In genomic region chr2:71102981-71103681, GRCh38 we compare ENCODE assay signal across 2 cellular contexts.
TF ChIP-seq lines count a peak whose summit lies in the region.

No MANE protein-coding gene starts in this region.

TF ChIP-seq in K562, 482 proteins besides CTCF, POLR2A, EP300 and RAD21:
- TF ChIP-seq PHB2 (IDR thresholded peaks at IDR 0.05; ENCODE audit: low read depth) (no peak), RAD51 (IDR thresholded peaks at IDR 0.05; ENCODE audit: borderline replicate concordance, low read depth) (peak; percentile 39; the same call in 1 of the 2 replicates), TSHZ1 (CRISPR knock-in tag; IDR thresholded peaks at IDR 0.05) (no peak), ZNF764 (CRISPR knock-in tag; IDR thresholded peaks at IDR 0.05; ENCODE audit: low read depth) (no peak), MEIS2 (IDR thresholded peaks at IDR 0.05; ENCODE audit: partially characterized antibody) (no peak), ZNF316 (IDR thresholded peaks at IDR 0.05) (no peak), TFE3 (CRISPR knock-in tag; IDR thresholded peaks at IDR 0.05) (peak; percentile 18; the same call in 1 of the 2 replicates)

TF ChIP-seq in SK-N-SH treated with all-trans-retinoic acid at 6 μM for 48 hours, 23 proteins besides CTCF, POLR2A, EP300 and RAD21:
- no peak for TF ChIP-seq SNAI2 (CRISPR knock-in tag; IDR thresholded peaks at IDR 0.05)
- TF ChIP-seq ISL1 (CRISPR knock-in tag; IDR thresholded peaks at IDR 0.05) = no peak
- no peak for TF ChIP-seq ZFP30 (CRISPR knock-in tag; IDR thresholded peaks at IDR 0.05)
- no peak for TF ChIP-seq PPARA (CRISPR knock-in tag; IDR thresholded peaks at IDR 0.05; ENCODE audit: borderline replicate concordance)
- no peak for TF ChIP-seq TSHZ2 (CRISPR knock-in tag; IDR thresholded peaks at IDR 0.05)
- TF ChIP-seq CREB5 (CRISPR knock-in tag; IDR thresholded peaks at IDR 0.05; ENCODE audit: low read depth) = no peak
- TF ChIP-seq CSDC2 (CRISPR knock-in tag; IDR thresholded peaks at IDR 0.05) = no peak
- no peak for TF ChIP-seq CSRNP3 (CRISPR knock-in tag; IDR thresholded peaks at IDR 0.05)
- TF ChIP-seq ZNF70 (CRISPR knock-in tag; IDR thresholded peaks at IDR 0.05) = no peak
- no peak for TF ChIP-seq ZNF8 (CRISPR knock-in tag; IDR thresholded peaks at IDR 0.05)
- no peak for TF ChIP-seq GLIS3 (CRISPR knock-in tag; IDR thresholded peaks at IDR 0.05)
- no peak for TF ChIP-seq TOX (CRISPR knock-in tag; IDR thresholded peaks at IDR 0.05; ENCODE audit: borderline replicate concordance)
- TF ChIP-seq TCF4 (CRISPR knock-in tag; IDR thresholded peaks at IDR 0.05; ENCODE audit: borderline replicate concordance) = no peak
- TF ChIP-seq BACH2 (CRISPR knock-in tag; IDR thresholded peaks at IDR 0.05; ENCODE audit: borderline replicate concordance) = no peak
- no peak for TF ChIP-seq ESRRG (CRISPR knock-in tag; IDR thresholded peaks at IDR 0.05)
- no peak for TF ChIP-seq OSR1 (CRISPR knock-in tag; IDR thresholded peaks at IDR 0.05)
- TF ChIP-seq ZFP3 (CRISPR knock-in tag; IDR thresholded peaks at IDR 0.05) = no peak
- no peak for TF ChIP-seq POU6F1 (CRISPR knock-in tag; IDR thresholded peaks at IDR 0.05; ENCODE audit: borderline replicate concordance, low read depth)
- no peak for TF ChIP-seq PATZ1 (CRISPR knock-in tag; IDR thresholded peaks at IDR 0.05; ENCODE audit: borderline replicate concordance)
- TF ChIP-seq ZC3H10 (CRISPR knock-in tag; IDR thresholded peaks at IDR 0.05) = no peak
